Comparison of ENCODE assay signal across 14 cellular contexts in the genomic region with DNA sequence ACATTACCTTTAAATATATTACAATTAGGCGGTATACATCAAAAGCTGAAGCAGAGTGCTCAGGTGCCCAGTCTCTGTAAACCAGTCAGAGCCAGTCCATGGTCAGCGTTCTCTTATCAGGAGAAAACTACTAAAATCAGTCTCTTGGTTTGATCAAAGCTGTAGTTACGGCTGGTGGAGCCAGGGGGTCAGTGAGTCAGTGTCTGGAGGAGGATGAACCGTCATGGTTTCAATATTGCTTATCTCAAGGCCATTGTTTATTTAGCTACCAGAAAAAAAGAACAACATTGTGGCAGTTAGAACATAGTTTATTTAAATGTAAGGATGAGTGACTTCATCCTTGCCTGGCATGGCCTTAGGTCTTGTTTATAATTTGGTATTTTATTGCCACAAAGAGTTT.
A peak's percentile ranks its signal among the peaks of the same experiment; 100 is the strongest.
DNase-seq lines count a peak whose midpoint lies in the region; ATAC-seq, FAIRE-seq and TF ChIP-seq lines count a peak whose summit lies in the region.
"Had no signal": no experiment of that assay in that cellular context is flagged by ENCODE, and none has a peak within 500 bp of the region (broad histone marks: within the 10 kb centered on the region; RNA-seq: fewer than 3 reads in every experiment).

No MANE protein-coding gene starts in this region.

- H3K4me1 ChIP-seq in astrocyte (ENCODE audit: insufficient read depth, low read length): peaks cover 6% of the 10 kb centered on the region
- H3K4me1 ChIP-seq: Caco-2 had no signal

- H3K9ac ChIP-seq in astrocyte (ENCODE audit: low read length): no peak overlapping the region

- H3K4me2 ChIP-seq in astrocyte (ENCODE audit: low read length): peak overlapping the region; percentile 21

- peak overlapping the region; percentile 89 for H3K27ac Mint-ChIP-seq in astrocyte (ENCODE audit: unreplicated experiment)
- H3K27ac Mint-ChIP-seq: T-helper 2 cell treated with Interferon-gamma antibody and Interleukin-4, amounts not matched to agents 5 μg/mL and 100 μg/mL, for 36 hours had no signal

- no peaks in the 10 kb centered on the region for H3K27me3 ChIP-seq in astrocyte (ENCODE audit: insufficient read depth, low read length)

- H3K4me3 ChIP-seq in astrocyte (ENCODE audit: insufficient read depth, low read depth, low read length): no peak overlapping the region

- no peak overlapping the region for H3K4me3 Mint-ChIP-seq in astrocyte (ENCODE audit: unreplicated experiment)
- H3K4me3 Mint-ChIP-seq: T-helper 2 cell treated with Interferon-gamma antibody and Interleukin-4, amounts not matched to agents 5 μg/mL and 100 μg/mL, for 36 hours had no signal

- TF ChIP-seq CTCF in astrocyte (IDR thresholded peaks at IDR 0.05; ENCODE audit: insufficient read depth, low read depth, low read length): no peak

- no peaks in the 10 kb centered on the region for H3K9me3 ChIP-seq in astrocyte (ENCODE audit: insufficient read depth, low read depth, low read length)
- H3K9me3 ChIP-seq: Caco-2 had no signal

- peaks cover 21% of the 10 kb centered on the region for H3K4me1 Mint-ChIP-seq in astrocyte (ENCODE audit: low read depth, unreplicated experiment)

- H3K9me3 Mint-ChIP-seq in astrocyte (ENCODE audit: unreplicated experiment): peaks cover 4% of the 10 kb centered on the region
- H3K9me3 Mint-ChIP-seq: T-helper 2 cell treated with Interferon-gamma antibody and Interleukin-4, amounts not matched to agents 5 μg/mL and 100 μg/mL, for 36 hours had no signal

- no peak overlapping the region for H2AFZ ChIP-seq in astrocyte (ENCODE audit: low read depth, low read length)

- H3K79me2 ChIP-seq in astrocyte (ENCODE audit: insufficient read depth, low read length): no peaks in the 10 kb centered on the region

- DNase-seq in COLO829 (ENCODE audit: low spot score): peak; percentile 56
- DNase-seq in HT1080 (ENCODE audit: low read depth): peak; percentile 22
- peak; percentile 54 for DNase-seq in astrocyte (ENCODE audit: low read depth)
- peak; percentile 70 for DNase-seq in islet precursor cell
- DNase-seq in GM12892 (ENCODE audit: insufficient read length): no peak
- no peak for DNase-seq in NCI-H1930 (lab: John Stamatoyannopoulos, UW)
- DNase-seq in ureter (ENCODE audit: low spot score): no peak
- DNase-seq: activated CD4-positive, alpha-beta T cell treated with anti-CD3 and anti-CD28 coated beads, Interleukin-2, amount 50 U/mL, for 4 hours; amniotic stem cell; Right ventricle myocardium superior; stimulated activated CD4-positive, alpha-beta T cell treated with anti-CD3 and anti-CD28 coated beads, Interleukin-1b, Interleukin-23, amount 100 ng/mL, for 48 hours had no signal

- no peaks in the 10 kb centered on the region for H4K20me1 ChIP-seq in astrocyte (ENCODE audit: insufficient read depth, low read length)

- no peaks in the 10 kb centered on the region for H3K36me3 Mint-ChIP-seq in astrocyte (ENCODE audit: low read depth, unreplicated experiment)

- peak overlapping the region; percentile 65 for H3K27ac ChIP-seq in astrocyte (ENCODE audit: low read depth, low read length)

- no peaks in the 10 kb centered on the region for H3K36me3 ChIP-seq in astrocyte (ENCODE audit: insufficient read depth, low read length)

- no peak for TF ChIP-seq POLR2A in GM12892 (IDR thresholded peaks at IDR 0.05; ENCODE audit: low read depth, low read length)

- H3K27me3 Mint-ChIP-seq in astrocyte (ENCODE audit: low read depth, unreplicated experiment): no peaks in the 10 kb centered on the region

- ATAC-seq in GM18517 (IDR thresholded peaks at IDR 0.05; ENCODE audit: unreplicated experiment): no peak

- FAIRE-seq in astrocyte (lab: Jason Lieb, UNC) (peak; percentile 23), GM12892 (lab: Jason Lieb, UNC) (no peak)

Comparison
In these comparisons a context has a peak if more than half of its experiments do, and no peak if none do; other contexts are left out.
1. DNase-seq: peak in COLO829 (single experiment), HT1080 (single experiment), astrocyte (single experiment) and islet precursor cell (single experiment); none in GM12892 (single experiment), NCI-H1930 (0 of 2) and ureter (single experiment).